7 cellular contexts compared by ENCODE assay signal in the genomic region with DNA sequence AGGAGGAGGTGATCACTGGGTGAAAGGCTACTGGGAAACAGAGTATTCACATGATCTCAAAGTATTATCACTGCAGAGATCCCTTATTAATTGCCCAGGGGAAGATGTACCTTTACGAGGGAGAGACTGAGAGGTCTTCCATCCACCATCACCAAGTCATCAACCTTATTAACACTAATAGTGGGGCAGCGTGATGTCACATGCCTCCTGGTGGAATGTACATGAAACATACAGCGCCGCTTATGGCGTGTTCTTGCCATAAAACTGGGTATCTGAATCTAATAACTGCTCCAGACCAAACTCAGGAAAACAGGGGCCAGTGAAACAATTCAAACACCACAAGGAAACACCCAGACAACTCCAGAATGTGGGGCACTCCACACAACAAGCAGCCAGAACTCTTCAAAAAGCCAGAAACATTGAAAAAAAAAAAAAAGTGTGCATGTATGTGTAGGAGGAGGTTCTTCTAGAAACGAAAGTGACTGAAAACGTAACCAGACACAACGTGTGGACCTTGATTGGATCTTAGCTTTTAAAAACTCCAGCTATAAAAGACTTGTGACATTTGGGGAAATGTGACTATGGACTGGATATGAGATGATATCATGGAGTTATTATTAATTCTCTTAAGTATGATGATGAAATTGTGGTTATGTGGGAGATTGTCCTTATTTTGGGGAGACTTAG. TPM values are rescaled to one million over a fixed set of nuclear protein-coding genes. Genes with fewer than 3 reads are reported as not detected.
DNase-seq lines count a peak whose midpoint lies in the region; ATAC-seq and TF ChIP-seq lines count a peak whose summit lies in the region.

No MANE protein-coding gene starts in this region.

- no peaks in the 10 kb centered on the region; the same call in 1 of the 2 replicates for H3K36me3 Mint-ChIP-seq in HFFc6 (ENCODE audit: low read depth)

- H3K79me2 ChIP-seq in fibroblast of lung (ENCODE audit: control insufficient read depth, insufficient read depth, low read length) (peaks cover 19% of the 10 kb centered on the region), smooth muscle cell (ENCODE audit: low read depth) (peaks cover 9% of the 10 kb centered on the region)

- no peaks in the 10 kb centered on the region for H3K27me3 ChIP-seq in fibroblast of lung (ENCODE audit: control insufficient read depth, insufficient read depth, low read length)
- H3K27me3 ChIP-seq in stomach smooth muscle (ENCODE audit: control insufficient read depth in 1 of 2, insufficient read depth in 2 of 2, low read length in 2 of 2), result no peaks in the 10 kb centered on the region
- H3K27me3 ChIP-seq in smooth muscle cell (ENCODE audit: low read depth), result no peaks in the 10 kb centered on the region

- H3K4me2 ChIP-seq in fibroblast of lung (ENCODE audit: extremely low read depth, insufficient read depth, low read length) (peak overlapping the region; percentile 79), smooth muscle cell (no peak overlapping the region)

- peaks cover 63% of the 10 kb centered on the region for H3K4me1 Mint-ChIP-seq in HFFc6 (ENCODE audit: low read depth)

- 88% methylated on average over 8 of the region's 8 CpGs for WGBS in smooth muscle cell (ENCODE audit: low lambda C conversion rate)

- peak overlapping the region; percentile 87 for H3K4me3 Mint-ChIP-seq in HFFc6

- no peaks in the 10 kb centered on the region for H3K9me3 Mint-ChIP-seq in HFFc6

- DNase-seq in HFFc6 (peak; percentile 25), fibroblast of lung (ENCODE audit: low read depth in 2 of 2) (no peak), iPS-NIHi7 (ENCODE audit: extremely low spot score) (no peak), smooth muscle cell (lab: John Stamatoyannopoulos, UW; ENCODE audit: unreplicated experiment) (no peak)
- DNase-seq in activated CD4-positive, alpha-beta T cell treated with anti-CD3 and anti-CD28 coated beads for 4 hours, result peak; percentile 33 to 39

- H3K27ac ChIP-seq in fibroblast of lung (ENCODE audit: insufficient read depth, low read length) (no peak overlapping the region), stomach smooth muscle (ENCODE audit: low read length) (peak overlapping the region; percentile 49), smooth muscle cell (ENCODE audit: low read depth) (no peak overlapping the region)

- TF ChIP-seq CTCF in HFFc6 (IDR thresholded peaks at IDR 0.05), result peak; percentile 54
- no peak for TF ChIP-seq CTCF in fibroblast of lung (conservative IDR thresholded peaks at IDR 0.05 in 1 of 2, IDR thresholded peaks at IDR 0.05 in 1 of 2; ENCODE audit: low read depth in 1 of 2, low read length in 2 of 2)
- no peak for TF ChIP-seq CTCF in smooth muscle cell (IDR thresholded peaks at IDR 0.05; ENCODE audit: borderline replicate concordance, insufficient read depth, poor library complexity, severe bottlenecking)

- no peak overlapping the region for H3K9ac ChIP-seq in fibroblast of lung (ENCODE audit: insufficient read depth, low read length)
- peak overlapping the region in 1 of 2 donors; percentile 20 for H3K9ac ChIP-seq in stomach smooth muscle (ENCODE audit: low read length in 2 of 2)
- H3K9ac ChIP-seq in smooth muscle cell (ENCODE audit: low read depth), result no peak overlapping the region

- H3K4me3 ChIP-seq in fibroblast of lung (replicated peaks in 1 of 4; ENCODE audit: control extremely low read depth in 1 of 4, insufficient read depth in 1 of 4, low read depth in 3 of 4, low read length in 4 of 4), result peak overlapping the region in 2 of 4 experiments; percentile 9 to 41
- H3K4me3 ChIP-seq in stomach smooth muscle (ENCODE audit: low read length in 2 of 2), result peak overlapping the region; percentile 36 to 44
- no peak overlapping the region for H3K4me3 ChIP-seq in smooth muscle cell

- ATAC-seq in HG03354 (IDR thresholded peaks at IDR 0.05; ENCODE audit: poor library complexity, severe bottlenecking, unreplicated experiment), result no peak

- H2AFZ ChIP-seq in fibroblast of lung (ENCODE audit: low read length) (no peak overlapping the region), smooth muscle cell (ENCODE audit: low read depth) (no peak overlapping the region)

- H3K27ac Mint-ChIP-seq in HFFc6, result peak overlapping the region; percentile 82

- no peaks in the 10 kb centered on the region for H3K36me3 ChIP-seq in fibroblast of lung (ENCODE audit: control insufficient read depth, insufficient read depth, low read length)
- H3K36me3 ChIP-seq in stomach smooth muscle (ENCODE audit: control insufficient read depth in 2 of 2, insufficient read depth in 2 of 2, low read length in 2 of 2), result no peaks in the 10 kb centered on the region
- H3K36me3 ChIP-seq in smooth muscle cell (ENCODE audit: low read depth), result no peaks in the 10 kb centered on the region

- H3K4me1 ChIP-seq in fibroblast of lung (ENCODE audit: control insufficient read depth, extremely low read depth, insufficient read depth, low read length), result peaks cover 10% of the 10 kb centered on the region
- peaks cover 36% of the 10 kb centered on the region for H3K4me1 ChIP-seq in stomach smooth muscle (ENCODE audit: control insufficient read depth, insufficient read depth, low read length)
- H3K4me1 ChIP-seq in smooth muscle cell (ENCODE audit: low read depth), result peaks cover 11% of the 10 kb centered on the region

- no peaks in the 10 kb centered on the region for H3F3A ChIP-seq in smooth muscle cell (ENCODE audit: low read depth)

- H3K9me3 ChIP-seq in fibroblast of lung (ENCODE audit: control insufficient read depth, insufficient read depth, low read depth, low read length) (no peaks in the 10 kb centered on the region), stomach smooth muscle (ENCODE audit: control insufficient read depth in 2 of 2, low read length in 2 of 2) (no peaks in the 10 kb centered on the region), smooth muscle cell (replicated peaks; ENCODE audit: low read depth) (no peaks in the 10 kb centered on the region)

- peaks cover 4% of the 10 kb centered on the region; the same call in 1 of the 2 replicates for H3K27me3 Mint-ChIP-seq in HFFc6 (ENCODE audit: insufficient read depth)

- H4K20me1 ChIP-seq in fibroblast of lung (ENCODE audit: control insufficient read depth, extremely low read depth, insufficient read depth, low read length) (no peaks in the 10 kb centered on the region), smooth muscle cell (ENCODE audit: low read depth) (peaks cover 57% of the 10 kb centered on the region)

RNA-seq across cellular contexts. Expression of a gene that starts 4.6 kb away (rescaled TPM):
- total RNA-seq in HFFc6 (2021; fragmentation: NEBNext Ultra II Directional; extraction: Animal tissue kit (Norgen Biotek cat#: 25700)), result 10 to 100 TPM; 18.4 to 25.6 (median 21.7) TPM
- total RNA-seq in fibroblast of lung, result 10.3 and 13.0 TPM in 2 replicates
- polyA plus RNA-seq in fibroblast of lung, result 11.6 and 11.7 TPM in 2 replicates
- polyA plus RNA-seq in fibroblast of lung (2012), result 13.4 and 15.5 TPM in 2 replicates
- polyA minus RNA-seq in fibroblast of lung (ENCODE audit: low replicate concordance), result 25.5 and 31.9 TPM in 2 replicates
- 12.8 and 13.1 TPM in 2 replicates for total RNA-seq in smooth muscle cell
- 12.1 and 18.1 TPM in 2 replicates for polyA plus RNA-seq in smooth muscle cell

RNA-seq across cellular contexts. Expression of a gene that starts 57.9 kb away (rescaled TPM):
- under 1 TPM in 1 of 6 experiments, not detected in 5; 0.39 TPM for total RNA-seq in HFFc6 (2021; fragmentation: NEBNext Ultra II Directional; extraction: Animal tissue kit (Norgen Biotek cat#: 25700))
- total RNA-seq in fibroblast of lung (not detected in 2 replicates), smooth muscle cell (2.2 TPM in 1 of 2 replicates, not detected in the other)
- polyA plus RNA-seq in fibroblast of lung (3.2 TPM in 1 of 2 replicates, not detected in the other), smooth muscle cell (0.30 and 0.98 TPM in 2 replicates)
- polyA plus RNA-seq in fibroblast of lung (2012), result 0.39 and 5.2 TPM in 2 replicates
- 4.6 TPM in 1 of 2 replicates, not detected in the other for polyA minus RNA-seq in fibroblast of lung (ENCODE audit: low replicate concordance)

Comparison
In these comparisons a context has a peak if more than half of its experiments do, and no peak if none do; other contexts are left out.
1. DNase-seq: peak in HFFc6 (single experiment) and activated CD4-positive, alpha-beta T cell treated with anti-CD3 and anti-CD28 coated beads for 4 hours (2 of 2); none in fibroblast of lung (0 of 2), iPS-NIHi7 (single experiment) and smooth muscle cell (single experiment).